In genomic region chr4:40471923-40472322, GRCh38 we compare ENCODE assay signal across 20 cellular contexts.
DNase-seq lines count a peak whose midpoint lies in the region; TF ChIP-seq lines count a peak whose summit lies in the region.
"Had no signal": no experiment of that assay in that cellular context is flagged by ENCODE, and none has a peak within 500 bp of the region (broad histone marks: within the 10 kb centered on the region; RNA-seq: fewer than 3 reads in every experiment).

No MANE protein-coding gene starts in this region.

- H3K27me3 ChIP-seq in endodermal cell (ENCODE audit: control insufficient read depth, insufficient read depth, low read length, poor library complexity, severe bottlenecking), result no peaks in the 10 kb centered on the region
- no peaks in the 10 kb centered on the region for H3K27me3 ChIP-seq in stomach
- no peaks in the 10 kb centered on the region for H3K27me3 ChIP-seq in vagina
- H3K27me3 ChIP-seq: upper lobe of right lung had no signal

- H3K36me3 Mint-ChIP-seq in activated CD4-positive, alpha-beta T cell treated with anti-CD3 and anti-CD28 coated beads, Interleukin-2, amount 10 ng/mL, durations not matched to agents 24 days and 14 days (ENCODE audit: low read depth), result peaks cover 2% of the 10 kb centered on the region
- H3K36me3 Mint-ChIP-seq in endodermal cell (ENCODE audit: low read depth), result peaks cover 17% of the 10 kb centered on the region

- no peaks in the 10 kb centered on the region for H3K36me3 ChIP-seq in endodermal cell (ENCODE audit: control insufficient read depth, insufficient read depth, low read length)
- peaks cover 0 to 3% (median 0%) of the 10 kb centered on the region in 4 donors for H3K36me3 ChIP-seq in stomach
- no peaks in the 10 kb centered on the region for H3K36me3 ChIP-seq in vagina
- H3K36me3 ChIP-seq: upper lobe of right lung had no signal

- intact Hi-C loops in activated CD4-positive, alpha-beta T cell treated with anti-CD3 and anti-CD28 coated beads, Interleukin-2, amount 10 ng/mL, durations not matched to agents 24 days and 14 days (cut with micrococcal nuclease), result no loop called here
- intact Hi-C loops in stomach (cut with DNase I; ENCODE audit: low total_unique reads), result no loop called here
- intact Hi-C loops in vagina (cut with DNase I), result no loop called here

- no peak overlapping the region for H3K4me3 ChIP-seq in endodermal cell (ENCODE audit: low read length)
- no peak overlapping the region for H3K4me3 ChIP-seq in stomach
- H3K4me3 ChIP-seq in vagina, result no peak overlapping the region
- H3K4me3 ChIP-seq: K562, psoas muscle, upper lobe of right lung had no signal

- no peak for TF ChIP-seq POLR2A in stomach (IDR thresholded peaks at IDR 0.05)
- TF ChIP-seq POLR2A in vagina (IDR thresholded peaks at IDR 0.05), result no peak

- no peak overlapping the region for H3K4me3 Mint-ChIP-seq in activated CD4-positive, alpha-beta T cell treated with anti-CD3 and anti-CD28 coated beads, Interleukin-2, amount 10 ng/mL, durations not matched to agents 24 days and 14 days
- H3K4me3 Mint-ChIP-seq in endodermal cell, result no peak overlapping the region
- H3K4me3 Mint-ChIP-seq: activated naive CD4-positive, alpha-beta T cell treated with anti-CD3 and anti-CD28 coated beads, Interleukin-2, amount 10 ng/mL, durations not matched to agents 7 days and 5 days; neural crest cell had no signal

- H3K27ac Mint-ChIP-seq in activated CD4-positive, alpha-beta T cell treated with anti-CD3 and anti-CD28 coated beads, Interleukin-2, amount 10 ng/mL, durations not matched to agents 24 days and 14 days, result peak overlapping the region; percentile 14
- H3K27ac Mint-ChIP-seq in endodermal cell, result peak overlapping the region; percentile 16
- H3K27ac Mint-ChIP-seq: activated naive CD4-positive, alpha-beta T cell treated with anti-CD3 and anti-CD28 coated beads, Interleukin-2, amount 10 ng/mL, durations not matched to agents 7 days and 5 days had no signal

- H3K27ac ChIP-seq in endodermal cell (ENCODE audit: low read depth, low read length) (no peak overlapping the region), stomach (peak overlapping the region in 3 of 5 donors; percentile 10 to 69 (median 16)), vagina (no peak overlapping the region)
- H3K27ac ChIP-seq: psoas muscle, upper lobe of right lung had no signal

- peaks cover 22% of the 10 kb centered on the region for H3K4me1 Mint-ChIP-seq in activated CD4-positive, alpha-beta T cell treated with anti-CD3 and anti-CD28 coated beads, Interleukin-2, amount 10 ng/mL, durations not matched to agents 24 days and 14 days
- H3K4me1 Mint-ChIP-seq in endodermal cell, result peaks cover 17% of the 10 kb centered on the region

- TF ChIP-seq CTCF in endodermal cell (conservative IDR thresholded peaks at IDR 0.05) (no peak), stomach (IDR thresholded peaks at IDR 0.05) (no peak), vagina (IDR thresholded peaks at IDR 0.05) (no peak)

- H3K9me3 ChIP-seq in endodermal cell (ENCODE audit: control insufficient read depth, low read length) (no peaks in the 10 kb centered on the region), stomach (no peaks in the 10 kb centered on the region), vagina (no peaks in the 10 kb centered on the region)
- H3K9me3 ChIP-seq: psoas muscle, upper lobe of right lung had no signal

- no peaks in the 10 kb centered on the region for H3K27me3 Mint-ChIP-seq in activated CD4-positive, alpha-beta T cell treated with anti-CD3 and anti-CD28 coated beads, Interleukin-2, amount 10 ng/mL, durations not matched to agents 24 days and 14 days
- H3K27me3 Mint-ChIP-seq in endodermal cell (ENCODE audit: insufficient read depth), result no peaks in the 10 kb centered on the region

- DNase-seq in activated CD4-positive, alpha-beta T cell treated with anti-CD3 and anti-CD28 coated beads, Interleukin-2, amount 10 ng/mL, durations not matched to agents 24 days and 14 days, result no peak
- DNase-seq in activated CD4-positive, alpha-beta T cell treated with anti-CD3 and anti-CD28 coated beads, Interleukin-2, amount 50 U/mL, for 4 hours, result no peak
- DNase-seq in RPMI7951 (ENCODE audit: low read depth) (peak; percentile 26), endodermal cell (no peak), stomach (no peak), T-helper 9 cell (no peak), DMS79 (lab: John Stamatoyannopoulos, UW) (no peak), vagina (ENCODE audit: extremely low spot score in 2 of 2) (no peak)
- DNase-seq: activated naive CD4-positive, alpha-beta T cell treated with anti-CD3 and anti-CD28 coated beads, Interleukin-2, amount 10 ng/mL, durations not matched to agents 7 days and 5 days; hypothalamus; midbrain; NCI-H2029 treated with DMSO at 0.1 percent for 48 hours; NK-92 treated with Interleukin-12 subunit alpha and Interleukin-12 subunit beta, amount 100 ng/mL, for 24 hours; psoas muscle; RPMI8226; small intestine; stimulated activated CD4-positive, alpha-beta T cell treated with anti-CD3 and anti-CD28 coated beads, Interleukin-4, amount 100 ng/mL, for 1 hour; upper lobe of right lung had no signal

- TF ChIP-seq EP300 in stomach (IDR thresholded peaks at IDR 0.05), result no peak

- no peak overlapping the region for H3K9ac ChIP-seq in endodermal cell (ENCODE audit: extremely low read depth, low read length, poor library complexity, severe bottlenecking)

- H3K4me1 ChIP-seq in endodermal cell (ENCODE audit: control insufficient read depth, insufficient read depth, low read length) (no peaks in the 10 kb centered on the region), stomach (peaks cover 16 to 68% (median 21%) of the 10 kb centered on the region in 4 donors), vagina (no peaks in the 10 kb centered on the region)
- H3K4me1 ChIP-seq: psoas muscle had no signal

- WGBS in endodermal cell (ENCODE audit: insufficient coverage in 1 of 2, insufficient read length in 1 of 2), 2 experiments, result 93 to 95% methylated on average over 3 of the region's 3 CpGs
- 80 to 93% (median 88%) methylated on average over 3 of the region's 3 CpGs for WGBS in stomach, 5 donors

- no peaks in the 10 kb centered on the region for H3K9me3 Mint-ChIP-seq in activated CD4-positive, alpha-beta T cell treated with anti-CD3 and anti-CD28 coated beads, Interleukin-2, amount 10 ng/mL, durations not matched to agents 24 days and 14 days
- no peaks in the 10 kb centered on the region for H3K9me3 Mint-ChIP-seq in endodermal cell
- H3K9me3 Mint-ChIP-seq: activated naive CD4-positive, alpha-beta T cell treated with anti-CD3 and anti-CD28 coated beads, Interleukin-2, amount 10 ng/mL, durations not matched to agents 7 days and 5 days; neural crest cell had no signal

Comparison
In these comparisons a context has a peak if more than half of its experiments do, and no peak if none do; other contexts are left out.
1. H3K27ac ChIP-seq: peak in stomach (3 of 5); none in endodermal cell (single experiment) and vagina (single experiment).